Comparison of ENCODE assay signal across 24 cellular contexts in genomic region chr5:35161637-35162248, GRCh38.
DNase-seq lines count a peak whose midpoint lies in the region; ATAC-seq and TF ChIP-seq lines count a peak whose summit lies in the region.
"Had no signal": no experiment of that assay in that cellular context is flagged by ENCODE, and none has a peak within 500 bp of the region (broad histone marks: within the 10 kb centered on the region; RNA-seq: fewer than 3 reads in every experiment).

No MANE protein-coding gene starts in this region.

- ATAC-seq in HG02798 (IDR thresholded peaks at IDR 0.05; ENCODE audit: poor library complexity, unreplicated experiment) (no peak), left lung (no peak), GM19455 (IDR thresholded peaks at IDR 0.05; ENCODE audit: unreplicated experiment) (no peak)
- ATAC-seq: naive thymus-derived CD8-positive, alpha-beta T cell; stimulated activated effector memory CD8-positive, alpha-beta T cell treated with anti-CD3 and anti-CD28 coated beads, Interleukin-12 subunit alpha, Interleukin-12 subunit beta, amount 100 ng/mL, for 72 hours had no signal

- H3K36me3 ChIP-seq in parathyroid adenoma (ENCODE audit: control insufficient read depth, insufficient read depth, low read length) (peaks cover 5% of the 10 kb centered on the region), vagina (no peaks in the 10 kb centered on the region), left lung (no peaks in the 10 kb centered on the region)
- H3K36me3 ChIP-seq: HAP-1 had no signal

- no peak overlapping the region for H2AFZ ChIP-seq in parathyroid adenoma

- TF ChIP-seq POLR2A in vagina (IDR thresholded peaks at IDR 0.05): no peak

- H3K27me3 ChIP-seq in parathyroid adenoma (ENCODE audit: control insufficient read depth, insufficient read depth, low read length) (no peaks in the 10 kb centered on the region), vagina (no peaks in the 10 kb centered on the region), left lung (no peaks in the 10 kb centered on the region)

- peaks cover 64% of the 10 kb centered on the region for H3K79me2 ChIP-seq in parathyroid adenoma

- TF ChIP-seq CTCF in parathyroid adenoma (IDR thresholded peaks at IDR 0.05) (no peak), vagina (IDR thresholded peaks at IDR 0.05) (no peak), left lung (IDR thresholded peaks at IDR 0.05) (no peak)

- H3K9me3 ChIP-seq in parathyroid adenoma (ENCODE audit: control insufficient read depth, low read length) (no peaks in the 10 kb centered on the region), vagina (no peaks in the 10 kb centered on the region), left lung (no peaks in the 10 kb centered on the region)
- H3K9me3 ChIP-seq: HAP-1 had no signal

- peak overlapping the region; percentile 36 for H3K27ac ChIP-seq in parathyroid adenoma
- H3K27ac ChIP-seq in vagina: peak overlapping the region; percentile 60
- no peak overlapping the region for H3K27ac ChIP-seq in left lung
- H3K27ac ChIP-seq: RWPE1 had no signal

- H3K4me1 ChIP-seq in parathyroid adenoma (peaks cover 59% of the 10 kb centered on the region), vagina (peaks cover 31% of the 10 kb centered on the region), left lung (no peaks in the 10 kb centered on the region)

- DNase-seq in HCEC 1CT (peak; percentile 11), fibroblast of gingiva (ENCODE audit: low read depth) (peak; percentile 34), vagina (ENCODE audit: extremely low spot score in 2 of 2) (no peak), left lung (no peak)
- DNase-seq: activated CD4-positive, alpha-beta T cell treated with anti-CD3 and anti-CD28 coated beads, Interleukin-2, amount 10 ng/mL, durations not matched to agents 24 days and 14 days; activated CD8-positive, alpha-beta memory T cell treated with anti-CD3 and anti-CD28 coated beads for 24 hours; activated T-cell treated with anti-CD3 and anti-CD28 coated beads for 4 hours; CD8-positive, alpha-beta memory T cell; DMS153; glutamatergic neuron; IMR-90; naive thymus-derived CD8-positive, alpha-beta T cell; NCI-H1048; NCI-H1694; occipital lobe; stimulated activated CD4-positive, alpha-beta T cell treated with anti-CD3 and anti-CD28 coated beads, Interleukin-15, amount 100 ng/mL, for 24 hours; substantia nigra; T-helper 1 cell had no signal

- intact Hi-C loops in vagina (cut with DNase I): no loop called here
- intact Hi-C loops in left lung (cut with DNase I): no loop called here

- peak overlapping the region; percentile 15 for H3K4me2 ChIP-seq in parathyroid adenoma (ENCODE audit: low read length)

- H3K9ac ChIP-seq in parathyroid adenoma: no peak overlapping the region

- H3K4me3 ChIP-seq in parathyroid adenoma (ENCODE audit: low read depth, low read length): no peak overlapping the region
- no peak overlapping the region for H3K4me3 ChIP-seq in vagina
- H3K4me3 ChIP-seq in left lung: no peak overlapping the region

Comparison
In these comparisons a context has a peak if more than half of its experiments do, and no peak if none do; other contexts are left out.
1. DNase-seq: peak in HCEC 1CT (single experiment) and fibroblast of gingiva (single experiment); none in vagina (0 of 2) and left lung (0 of 2).
2. H3K27ac ChIP-seq: peak in parathyroid adenoma (single experiment) and vagina (single experiment); none in left lung (0 of 2).